11 cellular contexts compared by ENCODE assay signal in genomic region chr16:76756423-76756822, GRCh38.
"Had no signal": no experiment of that assay in that cellular context is flagged by ENCODE, and none has a peak within 500 bp of the region (broad histone marks: within the 10 kb centered on the region; RNA-seq: fewer than 3 reads in every experiment).

No MANE protein-coding gene starts in this region.

- H3K36me3 ChIP-seq: HAP-1 had no signal

- H3K4me3 Mint-ChIP-seq: GM23338, H9, HFFc6 had no signal

- H3K27ac ChIP-seq: GM23248 had no signal

- H3K4me2 ChIP-seq: GM23338 had no signal

- H3K4me1 ChIP-seq: HAP-1 had no signal

- H3K4me1 Mint-ChIP-seq: GM23338, H9 had no signal

- ATAC-seq: GM23338, HCT116 had no signal

- H3K27ac Mint-ChIP-seq: GM23338, H9, HFFc6 had no signal

- H2AFZ ChIP-seq: GM23248, GM23338 had no signal

- H3K9me3 ChIP-seq: HAP-1 had no signal

- DNase-seq: GM23248, GOT3, H7, H9, HCEC 1CT, HFFc6 had no signal

- FAIRE-seq: H1, H54 had no signal

- H3K4me3 ChIP-seq: GM23248, GM23338, HAP-1 had no signal

- H3K9ac ChIP-seq: GM23248 had no signal
